8 cellular contexts compared by ENCODE assay signal in the genomic region with DNA sequence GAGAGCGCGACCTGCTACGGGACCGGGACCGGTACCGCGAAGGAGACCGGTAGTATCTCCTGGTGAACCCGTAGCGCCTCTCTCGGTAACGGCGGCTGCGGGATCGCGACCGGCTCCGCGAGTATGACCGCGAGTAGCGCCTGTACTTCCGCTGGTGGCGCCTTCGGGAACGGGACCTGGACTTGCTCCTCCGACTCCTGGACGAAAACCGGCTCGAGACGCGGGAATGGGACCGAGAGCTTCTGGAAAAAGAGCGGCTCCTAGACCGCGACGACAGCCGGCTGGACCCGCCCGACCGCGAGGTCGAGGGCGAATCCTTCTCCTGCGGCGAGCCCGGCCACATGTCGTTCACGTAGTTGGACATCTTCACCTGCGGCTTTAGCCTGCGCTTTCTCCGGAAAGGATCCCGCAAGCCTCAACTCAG. TPM values are rescaled to one million over a fixed set of nuclear protein-coding genes. Genes with fewer than 3 reads are reported as not detected.
DNase-seq lines count a peak whose midpoint lies in the region; TF ChIP-seq lines count a peak whose summit lies in the region.

No MANE protein-coding gene starts in this region.

- peak; percentile 78 for DNase-seq in activated effector memory CD4-positive, alpha-beta T cell treated with anti-CD3 and anti-CD28 coated beads, Interleukin-2, amount 50 U/mL, for 16 hours
- no peak for DNase-seq in activated effector memory CD4-positive, alpha-beta T cell treated with Interleukin-2 at 50 U/mL for 16 hours
- DNase-seq in HT1080 (ENCODE audit: low read depth) = peak; percentile 15
- peak; percentile 17 for DNase-seq in activated gamma-delta T cell treated with anti-CD3 and anti-CD28 coated beads, Interleukin-2, amount 50 U/mL, for 16 hours (ENCODE audit: low read depth)
- peak; percentile 27 for DNase-seq in left ventricle myocardium inferior
- DNase-seq in skeletal muscle cell (ENCODE audit: low read depth) = no peak
- DNase-seq in cortex of kidney (lab: John Stamatoyannopoulos, UW) = no peak
- no peak for DNase-seq in NOMO-1 treated with DMSO at 0.1 percent for 48 hours (lab: John Stamatoyannopoulos, UW; ENCODE audit: unreplicated experiment)

- peak overlapping the region; percentile 96 for H3K4me3 ChIP-seq in left ventricle myocardium inferior
- H3K4me3 ChIP-seq in skeletal muscle cell (ENCODE audit: low read depth, low read length) = peak overlapping the region; percentile 85

- peak overlapping the region; percentile 100 for H3K27ac ChIP-seq in left ventricle myocardium inferior (replicated peaks)

- intact Hi-C loops in left ventricle myocardium inferior (cut with micrococcal nuclease) = loop anchor here (10.0 kb wide), 1 partner anchor 98 kb away; no protein-coding TSS in a partner anchor

- H3K4me1 ChIP-seq in left ventricle myocardium inferior = peaks cover 63% of the 10 kb centered on the region

- no peak for TF ChIP-seq CTCF in left ventricle myocardium inferior (IDR thresholded peaks at IDR 0.05; ENCODE audit: borderline replicate concordance)

- H3K9me3 ChIP-seq in left ventricle myocardium inferior (replicated peaks) = no peaks in the 10 kb centered on the region

- peaks cover 50% of the 10 kb centered on the region for H3K36me3 ChIP-seq in left ventricle myocardium inferior

- no peaks in the 10 kb centered on the region for H3K27me3 ChIP-seq in left ventricle myocardium inferior (ENCODE audit: low read depth)

RNA-seq across cellular contexts. Expression of a gene that starts 0.6 kb away (rescaled TPM):
- total RNA-seq in HT1080 (2014; rRNA removed; shearing (Covaris generic)) = 32.5 and 33.8 TPM in 2 replicates
- polyA plus RNA-seq in HT1080 (2015; cell fraction: cytosol; rRNA removed) = 12.0 and 15.2 TPM in 2 replicates
- polyA plus RNA-seq in HT1080 (2015; cell fraction: nucleus; rRNA removed) = 259 and 333 TPM in 2 replicates
- 41.1 TPM for total RNA-seq in left ventricle myocardium inferior

RNA-seq across cellular contexts. Expression of a gene that starts 14.3 kb away (rescaled TPM):
- 49.1 and 51.1 TPM in 2 replicates for total RNA-seq in HT1080 (2014; rRNA removed; shearing (Covaris generic))
- 68.8 and 74.7 TPM in 2 replicates for polyA plus RNA-seq in HT1080 (2015; cell fraction: cytosol; rRNA removed)
- polyA plus RNA-seq in HT1080 (2015; cell fraction: nucleus; rRNA removed) = 41.3 and 43.1 TPM in 2 replicates
- 35.1 TPM for total RNA-seq in left ventricle myocardium inferior

RNA-seq across cellular contexts. Expression of a gene that starts 25.7 kb away (rescaled TPM):
- total RNA-seq in HT1080 (2014; rRNA removed; shearing (Covaris generic)) = not detected in 2 replicates
- not detected in 2 replicates for polyA plus RNA-seq in HT1080 (2015; cell fraction: cytosol; rRNA removed)
- not detected in 2 replicates for polyA plus RNA-seq in HT1080 (2015; cell fraction: nucleus; rRNA removed)
- total RNA-seq in left ventricle myocardium inferior = not detected

Comparison
In these comparisons a context has a peak if more than half of its experiments do, and no peak if none do; other contexts are left out.
1. DNase-seq: peak in activated effector memory CD4-positive, alpha-beta T cell treated with anti-CD3 and anti-CD28 coated beads, Interleukin-2, amount 50 U/mL, for 16 hours (single experiment), HT1080 (single experiment), activated gamma-delta T cell treated with anti-CD3 and anti-CD28 coated beads, Interleukin-2, amount 50 U/mL, for 16 hours (single experiment) and left ventricle myocardium inferior (single experiment); none in activated effector memory CD4-positive, alpha-beta T cell treated with Interleukin-2 at 50 U/mL for 16 hours (single experiment), skeletal muscle cell (single experiment), cortex of kidney (single experiment) and NOMO-1 treated with DMSO at 0.1 percent for 48 hours (single experiment).